In the genomic region with DNA sequence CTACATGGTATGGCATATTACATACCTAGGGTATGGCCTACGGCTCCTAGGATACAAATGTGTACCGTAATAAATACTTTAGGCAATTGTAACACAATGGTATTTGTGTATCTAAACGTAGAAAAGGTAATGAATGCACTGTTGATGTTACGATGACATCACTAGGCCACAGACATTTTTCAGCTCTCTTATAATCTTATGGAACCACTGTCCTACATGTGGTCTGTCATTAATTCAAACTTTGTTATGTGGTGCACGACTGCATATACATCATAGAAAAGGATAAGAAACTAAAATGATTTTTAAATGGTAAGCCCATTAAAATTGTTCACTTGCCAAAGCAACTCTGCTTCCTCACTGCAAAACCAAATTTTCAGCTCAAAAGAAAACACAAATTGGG, we compare ENCODE assay signal across 20 cellular contexts.
"Had no signal": no experiment of that assay in that cellular context is flagged by ENCODE, and none has a peak within 500 bp of the region (broad histone marks: within the 10 kb centered on the region; RNA-seq: fewer than 3 reads in every experiment).

No MANE protein-coding gene starts in this region.

- H3K4me1 ChIP-seq: testis had no signal

- ATAC-seq: activated CD8-positive, alpha-beta T cell treated with anti-CD3 and anti-CD28 coated beads, Interleukin-2, amount 10 ng/mL, durations not matched to agents 7 days and 5 days; esophagus mucosa; naive thymus-derived CD8-positive, alpha-beta T cell; stimulated activated memory B cell treated with anti-CD40 and anti-IgM and Interleukin-4, amounts not matched to agents 10 μg/mL and 1 μg/mL and 100 μg/mL, for 72 hours; upper lobe of right lung had no signal

- H3K36me3 ChIP-seq: ovary had no signal

- H3K9me3 Mint-ChIP-seq: activated CD4-positive, alpha-beta T cell treated with anti-CD3 and anti-CD28 coated beads, Interleukin-2, amount 10 ng/mL, durations not matched to agents 24 days and 14 days; activated T-cell treated with anti-CD3 and anti-CD28 coated beads, Interleukin-2, amount 50 U/mL, for 24 hours; activated T-helper 2 cell treated with anti-CD3 and anti-CD28 coated beads, Interferon-gamma antibody, Interleukin-2, Interleukin-4, amounts not matched to agents 10 μg/mL and 5 μg/mL and 100 μg/mL, durations not matched to agents 14 hours and 24 hours and 36 hours; memory B cell; naive thymus-derived CD8-positive, alpha-beta T cell; stimulated activated memory B cell treated with anti-CD40 and anti-IgM and Interleukin-4, amounts not matched to agents 10 μg/mL and 1 μg/mL and 100 μg/mL, for 72 hours; T-helper 2 cell treated with Interferon-gamma antibody and Interleukin-4, amounts not matched to agents 5 μg/mL and 100 μg/mL, for 36 hours had no signal

- DNase-seq: activated CD4-positive, alpha-beta T cell treated with anti-CD3 and anti-CD28 coated beads, Interleukin-2, amount 10 ng/mL, durations not matched to agents 24 days and 14 days; activated CD4-positive, CD25-positive, alpha-beta regulatory T cell; activated CD8-positive, alpha-beta T cell treated with anti-CD3 and anti-CD28 coated beads, Interleukin-2, amount 10 ng/mL, durations not matched to agents 7 days and 5 days; activated naive CD4-positive, alpha-beta T cell treated with Interleukin-2 at 50 U/mL for 16 hours; activated T-cell treated with anti-CD3 and anti-CD28 coated beads, Interleukin-2, amount 50 U/mL, for 24 hours; cerebellar nuclear complex; cortex of kidney; naive thymus-derived CD8-positive, alpha-beta T cell; ovary; sigmoid colon; spleen; stimulated activated CD4-positive, alpha-beta T cell treated with anti-CD3 and anti-CD28 coated beads, Interleukin-4, amount 100 ng/mL, for 4 hours; testis; upper lobe of right lung had no signal

- H3K27me3 Mint-ChIP-seq: activated CD4-positive, alpha-beta T cell treated with anti-CD3 and anti-CD28 coated beads, Interleukin-2, amount 10 ng/mL, durations not matched to agents 24 days and 14 days; activated T-cell treated with anti-CD3 and anti-CD28 coated beads, Interleukin-2, amount 50 U/mL, for 24 hours; memory B cell; naive thymus-derived CD8-positive, alpha-beta T cell; stimulated activated memory B cell treated with anti-CD40 and anti-IgM and Interleukin-4, amounts not matched to agents 10 μg/mL and 1 μg/mL and 100 μg/mL, for 72 hours had no signal

- H3K27me3 ChIP-seq: ovary, sigmoid colon, spleen, testis, upper lobe of right lung had no signal

- H3K27ac ChIP-seq: ovary, sigmoid colon, spleen, testis, upper lobe of right lung had no signal

- H3K27ac Mint-ChIP-seq: activated CD4-positive, alpha-beta T cell treated with anti-CD3 and anti-CD28 coated beads, Interleukin-2, amount 10 ng/mL, durations not matched to agents 24 days and 14 days; activated CD8-positive, alpha-beta T cell treated with anti-CD3 and anti-CD28 coated beads, Interleukin-2, amount 10 ng/mL, durations not matched to agents 7 days and 5 days; activated T-helper 2 cell treated with anti-CD3 and anti-CD28 coated beads, Interferon-gamma antibody, Interleukin-2, Interleukin-4, amounts not matched to agents 10 μg/mL and 5 μg/mL and 100 μg/mL, durations not matched to agents 14 hours and 24 hours and 36 hours; memory B cell; stimulated activated memory B cell treated with anti-CD40 and anti-IgM and Interleukin-4, amounts not matched to agents 10 μg/mL and 1 μg/mL and 100 μg/mL, for 72 hours; T-helper 2 cell treated with Interferon-gamma antibody and Interleukin-4, amounts not matched to agents 5 μg/mL and 100 μg/mL, for 36 hours had no signal

- H3K9me3 ChIP-seq: ovary, sigmoid colon, spleen, testis, upper lobe of right lung had no signal

- H3K4me3 ChIP-seq: ovary, sigmoid colon, spleen, testis, upper lobe of right lung had no signal

- FAIRE-seq: TTC549 had no signal

- H3K4me3 Mint-ChIP-seq: activated CD4-positive, alpha-beta T cell treated with anti-CD3 and anti-CD28 coated beads, Interleukin-2, amount 10 ng/mL, durations not matched to agents 24 days and 14 days; activated CD8-positive, alpha-beta T cell treated with anti-CD3 and anti-CD28 coated beads, Interleukin-2, amount 10 ng/mL, durations not matched to agents 7 days and 5 days; activated T-cell treated with anti-CD3 and anti-CD28 coated beads, Interleukin-2, amount 50 U/mL, for 24 hours; memory B cell; naive thymus-derived CD8-positive, alpha-beta T cell; stimulated activated memory B cell treated with anti-CD40 and anti-IgM and Interleukin-4, amounts not matched to agents 10 μg/mL and 1 μg/mL and 100 μg/mL, for 72 hours; T-helper 2 cell treated with Interferon-gamma antibody and Interleukin-4, amounts not matched to agents 5 μg/mL and 100 μg/mL, for 36 hours had no signal
